ENCODE assay signal across 9 cellular contexts in genomic region chr1:6519935-6520621, GRCh38. TPM values are rescaled to one million over a fixed set of nuclear protein-coding genes. Genes with fewer than 3 reads are reported as not detected.
DNase-seq lines count a peak whose midpoint lies in the region; ATAC-seq and TF ChIP-seq lines count a peak whose summit lies in the region.
"Had no signal": no experiment of that assay in that cellular context is flagged by ENCODE, and none has a peak within 500 bp of the region (broad histone marks: within the 10 kb centered on the region; RNA-seq: fewer than 3 reads in every experiment).

No MANE protein-coding gene starts in this region.

- H3K36me3 ChIP-seq in Panc1 (ENCODE audit: control insufficient read depth, insufficient read depth, low read length) (no peaks in the 10 kb centered on the region; the same call in 1 of the 2 replicates), ascending aorta (peaks cover 0 to 7% of the 10 kb centered on the region in 2 donors)

- no peaks in the 10 kb centered on the region for H3K9me3 ChIP-seq in Panc1 (ENCODE audit: control insufficient read depth, insufficient read depth, low read depth, low read length)
- no peaks in the 10 kb centered on the region for H3K9me3 ChIP-seq in ascending aorta
- H3K9me3 ChIP-seq: gastrocnemius medialis had no signal

- intact Hi-C loops in Panc1 (cut with micrococcal nuclease; ENCODE audit: unreplicated experiment): no loop called here
- intact Hi-C loops in posterior vena cava (cut with DNase I): no loop called here
- intact Hi-C loops in ascending aorta (cut with DNase I): no loop called here

- H3K27me3 ChIP-seq in Panc1 (ENCODE audit: control insufficient read depth, insufficient read depth, low read length) (no peaks in the 10 kb centered on the region), ascending aorta (no peaks in the 10 kb centered on the region)
- H3K27me3 ChIP-seq: gastrocnemius medialis had no signal

- ATAC-seq in Panc1 (peak; percentile 70), HG02588 (IDR thresholded peaks at IDR 0.05; ENCODE audit: unreplicated experiment) (no peak), GM18870 (IDR thresholded peaks at IDR 0.05; ENCODE audit: unreplicated experiment) (no peak)

- H3K27ac ChIP-seq in Panc1 (ENCODE audit: low read length): no peak overlapping the region
- peak overlapping the region in 1 of 2 donors; percentile 26 for H3K27ac ChIP-seq in ascending aorta
- H3K27ac ChIP-seq: gastrocnemius medialis had no signal

- CTCF ChIA-PET in Panc1 (lab: Charles Lee): interaction anchor here (0.7 to 1.2 kb wide), 2 partner anchors 19 to 34 kb away, joined by 3 read pairs; no protein-coding TSS in a partner anchor

- peak; percentile 60 for DNase-seq in GM04504 (ENCODE audit: low read depth)
- DNase-seq in Panc1 (ENCODE audit: low read depth, low spot score): no peak
- DNase-seq in foreskin melanocyte: peak; percentile 76
- peak; percentile 91 for DNase-seq in posterior vena cava (ENCODE audit: low spot score)
- no peak for DNase-seq in NK-92 (lab: John Stamatoyannopoulos, UW; ENCODE audit: unreplicated experiment)
- no peak for DNase-seq in ascending aorta (ENCODE audit: low spot score in 2 of 2)
- DNase-seq: gastrocnemius medialis had no signal

- POLR2A ChIA-PET in Panc1 (lab: Charles Lee): interaction anchor here (0.7 kb wide), 1 partner anchor 236 kb away, joined by 4 read pairs; no protein-coding TSS in a partner anchor

- TF ChIP-seq CTCF in Panc1 (IDR thresholded peaks at IDR 0.05): no peak
- no peak for TF ChIP-seq CTCF in ascending aorta (IDR thresholded peaks at IDR 0.05)

- H3K4me1 ChIP-seq in Panc1 (ENCODE audit: control insufficient read depth, insufficient read depth, low read length): peaks cover 8% of the 10 kb centered on the region
- H3K4me1 ChIP-seq in ascending aorta: peaks cover 5 to 10% of the 10 kb centered on the region in 2 donors

- in situ Hi-C loops in Panc1 (cut with HindIII; ENCODE audit: low pct_unique_long_range_greater_than_20kb, low sequenced_read_pairs): no loop called here

- BruUV-seq in Panc1 (replicated peaks; lab: Mats Ljungman, UMichigan): no TSS peak

- no peak overlapping the region for H3K4me3 ChIP-seq in Panc1 (ENCODE audit: low read depth in 2 of 2, low read length in 2 of 2)
- H3K4me3 ChIP-seq in ascending aorta: no peak overlapping the region
- H3K4me3 ChIP-seq: gastrocnemius medialis had no signal

RNA-seq across cellular contexts. Expression of gene PLEKHG5, which starts 28.6 kb away (rescaled TPM):
- total RNA-seq in Panc1 (2021; ENCODE audit: unreplicated experiment) (6.8 TPM), posterior vena cava (10 to 100 TPM in 1 of 2 donors, 1 to 10 TPM in 1; 8.9 to 13.0 TPM), ascending aorta (11.4 TPM)
- polyA plus RNA-seq in Panc1 (2012; ENCODE audit: insufficient read length): 10.7 TPM

RNA-seq across cellular contexts. Expression of gene NOL9, which starts 34.2 kb away (rescaled TPM):
- total RNA-seq in Panc1 (2021; ENCODE audit: unreplicated experiment) (46.4 TPM), posterior vena cava (10 to 100 TPM; 21.2 to 23.9 TPM), ascending aorta (31.0 TPM)
- polyA plus RNA-seq in Panc1 (2012; ENCODE audit: insufficient read length): 6.4 TPM

RNA-seq across cellular contexts. Expression of gene TAS1R1, which starts 35.0 kb away (rescaled TPM):
- total RNA-seq in Panc1 (2021; ENCODE audit: unreplicated experiment): not detected
- polyA plus RNA-seq in Panc1 (2012; ENCODE audit: insufficient read length): not detected
- total RNA-seq in posterior vena cava: not detected
- total RNA-seq in ascending aorta: not detected
- total RNA-seq: gastrocnemius medialis had no signal

RNA-seq across cellular contexts. Expression of gene TNFRSF25, which starts 54.1 kb away (rescaled TPM):
- 7.0 TPM for total RNA-seq in Panc1 (2021; ENCODE audit: unreplicated experiment)
- polyA plus RNA-seq in Panc1 (2012; ENCODE audit: insufficient read length): 14.2 TPM
- 1 to 10 TPM; 7.0 to 9.2 TPM for total RNA-seq in posterior vena cava
- 18.0 TPM for total RNA-seq in ascending aorta

RNA-seq across cellular contexts. Expression of gene ZBTB48, which starts 59.7 kb away (rescaled TPM):
- 40.7 TPM for total RNA-seq in Panc1 (2021; ENCODE audit: unreplicated experiment)
- 41.3 TPM for polyA plus RNA-seq in Panc1 (2012; ENCODE audit: insufficient read length)
- 10 to 100 TPM; 18.6 to 19.5 TPM for total RNA-seq in posterior vena cava
- total RNA-seq in ascending aorta: 106 TPM

Comparison
In these comparisons a context has a peak if more than half of its experiments do, and no peak if none do; other contexts are left out.
1. DNase-seq: peak in GM04504 (single experiment), foreskin melanocyte (single experiment) and posterior vena cava (single experiment); none in Panc1 (single experiment), NK-92 (single experiment) and ascending aorta (0 of 2).